Comparison of ENCODE assay signal across 23 cellular contexts in genomic region chr2:30269771-30270145, GRCh38. TPM values are rescaled to one million over a fixed set of nuclear protein-coding genes. Genes with fewer than 3 reads are reported as not detected.
A peak's percentile ranks its signal among the peaks of the same experiment; 100 is the strongest.
DNase-seq lines count a peak whose midpoint lies in the region; ATAC-seq and TF ChIP-seq lines count a peak whose summit lies in the region.
"Had no signal": no experiment of that assay in that cellular context is flagged by ENCODE, and none has a peak within 500 bp of the region (broad histone marks: within the 10 kb centered on the region; RNA-seq: fewer than 3 reads in every experiment).

No MANE protein-coding gene starts in this region.

- H3K14ac ChIP-seq in mesenchymal stem cell (ENCODE audit: low read length in 2 of 2) = no peak overlapping the region

- no peaks in the 10 kb centered on the region for H3K79me1 ChIP-seq in mesenchymal stem cell (replicated peaks; ENCODE audit: low read length, poor library complexity, severe bottlenecking)

- DNase-seq in activated naive CD8-positive, alpha-beta T cell treated with anti-CD3 and anti-CD28 coated beads, Interleukin-2, amount 50 U/mL, for 24 hours = no peak
- DNase-seq in activated T-helper 2 cell treated with anti-CD3 and anti-CD28 coated beads, Interferon-gamma antibody, Interleukin-2, Interleukin-4, amounts not matched to agents 10 μg/mL and 5 μg/mL and 100 μg/mL, durations not matched to agents 14 hours and 24 hours and 36 hours (ENCODE audit: low spot score) = no peak
- DNase-seq in mesenchymal stem cell = no peak
- no peak for DNase-seq in upper lobe of right lung
- DNase-seq in KBM-7 = no peak
- DNase-seq in CD8-positive, alpha-beta memory T cell = no peak
- DNase-seq: activated gamma-delta T cell; central memory CD4-positive, alpha-beta T cell; dermis blood vessel endothelial cell; EL; foreskin keratinocyte; MM.1S; NCI-H1417; NCI-H2029; NCI-H524 treated with DMSO at 0.1 percent for 48 hours; stimulated activated naive CD4-positive, alpha-beta T cell treated with Interleukin-2 at 50 U/mL for 16 hours had no signal

- peak overlapping the region; percentile 35 for H4K8ac ChIP-seq in mesenchymal stem cell (ENCODE audit: low read length)

- H2BK15ac ChIP-seq in mesenchymal stem cell (ENCODE audit: low read depth, poor library complexity, severe bottlenecking) = no peak overlapping the region

- peak overlapping the region; percentile 75 for H3K27ac Mint-ChIP-seq in activated naive CD8-positive, alpha-beta T cell
- H3K27ac Mint-ChIP-seq in activated naive CD8-positive, alpha-beta T cell treated with anti-CD3 and anti-CD28 coated beads, Interleukin-2, amount 50 U/mL, for 24 hours = no peak overlapping the region
- peak overlapping the region; percentile 43 for H3K27ac Mint-ChIP-seq in activated T-helper 2 cell treated with anti-CD3 and anti-CD28 coated beads, Interferon-gamma antibody, Interleukin-2, Interleukin-4, amounts not matched to agents 10 μg/mL and 5 μg/mL and 100 μg/mL, durations not matched to agents 14 hours and 24 hours and 36 hours
- H3K27ac Mint-ChIP-seq in CD8-positive, alpha-beta memory T cell = peak overlapping the region in 4 of 8 donors; percentile 64 to 91 (median 70)
- H3K27ac Mint-ChIP-seq: activated CD4-positive, alpha-beta memory T cell treated with anti-CD3 and anti-CD28 coated beads for 36 hours had no signal

- H2AFZ ChIP-seq in mesenchymal stem cell (ENCODE audit: low read depth, low read length) = no peak overlapping the region

- no peak for TF ChIP-seq CTCF in upper lobe of right lung (IDR thresholded peaks at IDR 0.05)

- POLR2A ChIA-PET in CD8-positive, alpha-beta memory T cell (lab: Charles Lee) = no interaction called here

- in situ Hi-C loops in KBM-7 (cut with MboI; ENCODE audit: low pct_unique_long_range_greater_than_20kb, low sequenced_read_pairs) = no loop called here

- no peak overlapping the region for H3K4ac ChIP-seq in mesenchymal stem cell (ENCODE audit: low read depth in 1 of 2, low read length in 2 of 2)

- H2BK120ac ChIP-seq in mesenchymal stem cell (ENCODE audit: low read depth, low read length) = no peak overlapping the region

- peaks cover 0 to 3% of the 10 kb centered on the region in 2 experiments for H3K27me3 ChIP-seq in mesenchymal stem cell (ENCODE audit: control insufficient read depth in 1 of 2, insufficient read depth in 1 of 2, low read length in 2 of 2)
- H3K27me3 ChIP-seq in upper lobe of right lung = no peaks in the 10 kb centered on the region
- no peaks in the 10 kb centered on the region for H3K27me3 ChIP-seq in CD8-positive, alpha-beta memory T cell (ENCODE audit: insufficient read depth, low read length, poor library complexity, severe bottlenecking)
- H3K27me3 ChIP-seq: esophagus muscularis mucosa, suprapubic skin had no signal

- no peak overlapping the region for H3K27ac ChIP-seq in mesenchymal stem cell (ENCODE audit: low read length, poor library complexity, severe bottlenecking)
- H3K27ac ChIP-seq in upper lobe of right lung = peak overlapping the region; percentile 17
- no peak overlapping the region for H3K27ac ChIP-seq in CD8-positive, alpha-beta memory T cell (ENCODE audit: low read depth, low read length)
- H3K27ac ChIP-seq: esophagus muscularis mucosa, foreskin keratinocyte, KMS-11, SK-N-MC, suprapubic skin had no signal

- no peak overlapping the region for H3K4me3 ChIP-seq in mesenchymal stem cell (ENCODE audit: insufficient read depth in 1 of 2, low read depth in 1 of 2, low read length in 2 of 2)
- H3K4me3 ChIP-seq in upper lobe of right lung = no peak overlapping the region
- H3K4me3 ChIP-seq in CD8-positive, alpha-beta memory T cell (ENCODE audit: low read length) = no peak overlapping the region
- H3K4me3 ChIP-seq: esophagus muscularis mucosa, SK-N-MC, suprapubic skin had no signal

- CTCF ChIA-PET in CD8-positive, alpha-beta memory T cell (lab: Charles Lee) = interaction anchor here (1.3 to 2.5 kb wide), 3 partner anchors 11 to 442 kb away, joined by 5 to 7 read pairs (median 5); no protein-coding TSS in a partner anchor

- no peak for ATAC-seq in activated naive CD8-positive, alpha-beta T cell treated with anti-CD3 and anti-CD28 coated beads, Interleukin-2, amount 50 U/mL, for 24 hours
- no peak for ATAC-seq in upper lobe of right lung
- ATAC-seq: activated CD4-positive, CD25-positive, alpha-beta regulatory T cell treated with anti-CD3 and anti-CD28 coated beads, Interleukin-2, amount 50 U/mL, for 24 hours; foreskin keratinocyte had no signal

- H2BK12ac ChIP-seq in mesenchymal stem cell (ENCODE audit: low read length in 2 of 2) = no peak overlapping the region

- WGBS in mesenchymal stem cell = 68% methylated on average over 5 of the region's 5 CpGs

- H3K4me1 Mint-ChIP-seq in activated naive CD8-positive, alpha-beta T cell (ENCODE audit: low read depth) = peaks cover 80% of the 10 kb centered on the region
- peaks cover 94% of the 10 kb centered on the region for H3K4me1 Mint-ChIP-seq in activated naive CD8-positive, alpha-beta T cell treated with anti-CD3 and anti-CD28 coated beads, Interleukin-2, amount 50 U/mL, for 24 hours
- H3K4me1 Mint-ChIP-seq in activated T-helper 2 cell treated with anti-CD3 and anti-CD28 coated beads, Interferon-gamma antibody, Interleukin-2, Interleukin-4, amounts not matched to agents 10 μg/mL and 5 μg/mL and 100 μg/mL, durations not matched to agents 14 hours and 24 hours and 36 hours (ENCODE audit: low read depth) = peaks cover 77% of the 10 kb centered on the region
- H3K4me1 Mint-ChIP-seq in CD8-positive, alpha-beta memory T cell = peaks cover 47 to 65% (median 56%) of the 10 kb centered on the region in 3 donors

- H4K91ac ChIP-seq in mesenchymal stem cell (ENCODE audit: low read length) = no peak overlapping the region

- no peak overlapping the region for H3K23ac ChIP-seq in mesenchymal stem cell (ENCODE audit: low read length in 2 of 2)

- peaks cover 6% of the 10 kb centered on the region for H3K36me3 Mint-ChIP-seq in activated naive CD8-positive, alpha-beta T cell
- peaks cover 9% of the 10 kb centered on the region for H3K36me3 Mint-ChIP-seq in activated naive CD8-positive, alpha-beta T cell treated with anti-CD3 and anti-CD28 coated beads, Interleukin-2, amount 50 U/mL, for 24 hours (ENCODE audit: low read depth)
- peaks cover 14% of the 10 kb centered on the region for H3K36me3 Mint-ChIP-seq in activated T-helper 2 cell treated with anti-CD3 and anti-CD28 coated beads, Interferon-gamma antibody, Interleukin-2, Interleukin-4, amounts not matched to agents 10 μg/mL and 5 μg/mL and 100 μg/mL, durations not matched to agents 14 hours and 24 hours and 36 hours (ENCODE audit: low read depth)
- no peaks in the 10 kb centered on the region for H3K36me3 Mint-ChIP-seq in CD8-positive, alpha-beta memory T cell

- no peak overlapping the region for H2AK5ac ChIP-seq in mesenchymal stem cell (ENCODE audit: low read length, severe bottlenecking)

- intact Hi-C loops in activated T-helper 2 cell treated with anti-CD3 and anti-CD28 coated beads, Interferon-gamma antibody, Interleukin-2, Interleukin-4, amounts not matched to agents 10 μg/mL and 5 μg/mL and 100 μg/mL, durations not matched to agents 14 hours and 24 hours and 36 hours (cut with micrococcal nuclease) = no loop called here
- intact Hi-C loops in upper lobe of right lung (cut with DNase I) = no loop called here

- H3K18ac ChIP-seq in mesenchymal stem cell (ENCODE audit: low read depth in 1 of 2, low read length in 2 of 2) = no peak overlapping the region

- H3K9me3 Mint-ChIP-seq in activated naive CD8-positive, alpha-beta T cell (ENCODE audit: low read depth) = no peaks in the 10 kb centered on the region
- H3K9me3 Mint-ChIP-seq in activated naive CD8-positive, alpha-beta T cell treated with anti-CD3 and anti-CD28 coated beads, Interleukin-2, amount 50 U/mL, for 24 hours = no peaks in the 10 kb centered on the region
- H3K9me3 Mint-ChIP-seq in activated T-helper 2 cell treated with anti-CD3 and anti-CD28 coated beads, Interferon-gamma antibody, Interleukin-2, Interleukin-4, amounts not matched to agents 10 μg/mL and 5 μg/mL and 100 μg/mL, durations not matched to agents 14 hours and 24 hours and 36 hours = no peaks in the 10 kb centered on the region
- H3K9me3 Mint-ChIP-seq in CD8-positive, alpha-beta memory T cell = no peaks in the 10 kb centered on the region
- H3K9me3 Mint-ChIP-seq: activated CD4-positive, alpha-beta memory T cell treated with anti-CD3 and anti-CD28 coated beads for 36 hours had no signal

- H3K9ac ChIP-seq in mesenchymal stem cell (ENCODE audit: low read length) = no peak overlapping the region
- H3K9ac ChIP-seq: KMS-11 had no signal

- no peak overlapping the region for H3K4me2 ChIP-seq in mesenchymal stem cell (ENCODE audit: low read length, poor library complexity, severe bottlenecking)
- H3K4me2 ChIP-seq: KMS-11 had no signal

- H2BK5ac ChIP-seq in mesenchymal stem cell (ENCODE audit: low read depth, low read length, poor library complexity, severe bottlenecking) = no peak overlapping the region

- H3K36me3 ChIP-seq in mesenchymal stem cell (ENCODE audit: control insufficient read depth in 1 of 2, insufficient read depth in 2 of 2, low read depth in 1 of 2, low read length in 2 of 2) (no peaks in the 10 kb centered on the region), upper lobe of right lung (no peaks in the 10 kb centered on the region)
- no peaks in the 10 kb centered on the region for H3K36me3 ChIP-seq in CD8-positive, alpha-beta memory T cell (ENCODE audit: insufficient read depth, low read length)
- H3K36me3 ChIP-seq: esophagus muscularis mucosa, suprapubic skin had no signal

- peaks cover 2% of the 10 kb centered on the region for H3K4me1 ChIP-seq in mesenchymal stem cell (ENCODE audit: control insufficient read depth, insufficient read depth, low read depth, low read length)
- peaks cover 40% of the 10 kb centered on the region for H3K4me1 ChIP-seq in upper lobe of right lung
- peaks cover 40% of the 10 kb centered on the region for H3K4me1 ChIP-seq in CD8-positive, alpha-beta memory T cell (ENCODE audit: insufficient read depth, low read length)

- H3K27me3 Mint-ChIP-seq in activated naive CD8-positive, alpha-beta T cell = no peaks in the 10 kb centered on the region
- H3K27me3 Mint-ChIP-seq in activated naive CD8-positive, alpha-beta T cell treated with anti-CD3 and anti-CD28 coated beads, Interleukin-2, amount 50 U/mL, for 24 hours = peaks cover 2% of the 10 kb centered on the region
- H3K27me3 Mint-ChIP-seq in activated T-helper 2 cell treated with anti-CD3 and anti-CD28 coated beads, Interferon-gamma antibody, Interleukin-2, Interleukin-4, amounts not matched to agents 10 μg/mL and 5 μg/mL and 100 μg/mL, durations not matched to agents 14 hours and 24 hours and 36 hours (ENCODE audit: low read depth) = no peaks in the 10 kb centered on the region
- H3K27me3 Mint-ChIP-seq in CD8-positive, alpha-beta memory T cell = no peaks in the 10 kb centered on the region
- H3K27me3 Mint-ChIP-seq: activated CD4-positive, alpha-beta memory T cell treated with anti-CD3 and anti-CD28 coated beads for 36 hours had no signal

- H3K9me3 ChIP-seq in mesenchymal stem cell (ENCODE audit: control insufficient read depth, low read length) (no peaks in the 10 kb centered on the region), upper lobe of right lung (no peaks in the 10 kb centered on the region)
- no peaks in the 10 kb centered on the region for H3K9me3 ChIP-seq in CD8-positive, alpha-beta memory T cell (ENCODE audit: low read length)
- H3K9me3 ChIP-seq: suprapubic skin had no signal

- no peak overlapping the region for H3K4me3 Mint-ChIP-seq in activated naive CD8-positive, alpha-beta T cell
- H3K4me3 Mint-ChIP-seq in activated naive CD8-positive, alpha-beta T cell treated with anti-CD3 and anti-CD28 coated beads, Interleukin-2, amount 50 U/mL, for 24 hours = no peak overlapping the region
- no peak overlapping the region for H3K4me3 Mint-ChIP-seq in activated T-helper 2 cell treated with anti-CD3 and anti-CD28 coated beads, Interferon-gamma antibody, Interleukin-2, Interleukin-4, amounts not matched to agents 10 μg/mL and 5 μg/mL and 100 μg/mL, durations not matched to agents 14 hours and 24 hours and 36 hours (ENCODE audit: low read depth)
- peak overlapping the region in 1 of 7 donors; percentile 19 for H3K4me3 Mint-ChIP-seq in CD8-positive, alpha-beta memory T cell
- H3K4me3 Mint-ChIP-seq: activated CD4-positive, alpha-beta memory T cell treated with anti-CD3 and anti-CD28 coated beads for 36 hours had no signal

RNA-seq across cellular contexts. Expression of gene LBH, which starts 38.4 kb away (rescaled TPM):
- 60.8 and 61.1 TPM in 2 replicates for total RNA-seq in activated T-helper 2 cell treated with anti-CD3 and anti-CD28 coated beads, Interferon-gamma antibody, Interleukin-2, Interleukin-4, amounts not matched to agents 10 μg/mL and 5 μg/mL and 100 μg/mL, durations not matched to agents 14 hours and 24 hours and 36 hours
- polyA plus RNA-seq in mesenchymal stem cell (2013, experiment 1 of 2) = 76.4 TPM
- 77.4 TPM for polyA plus RNA-seq in mesenchymal stem cell (2013, experiment 2 of 2)
- 272 TPM for total RNA-seq in upper lobe of right lung
- 100 to 1,000 TPM; 115 to 121 TPM for total RNA-seq in CD8-positive, alpha-beta memory T cell
- polyA plus RNA-seq in CD8-positive, alpha-beta memory T cell = 156 TPM
